In genomic region chr17:42775534-42776098, GRCh38 we compare ENCODE assay signal across 13 cellular contexts. TPM values are rescaled to one million over a fixed set of nuclear protein-coding genes. Genes with fewer than 3 reads are reported as not detected.
DNase-seq lines count a peak whose midpoint lies in the region; ATAC-seq, FAIRE-seq and TF ChIP-seq lines count a peak whose summit lies in the region.
"Had no signal": no experiment of that assay in that cellular context is flagged by ENCODE, and none has a peak within 500 bp of the region (broad histone marks: within the 10 kb centered on the region; RNA-seq: fewer than 3 reads in every experiment).

No MANE protein-coding gene starts in this region.

- H3K9me1 ChIP-seq in endothelial cell of umbilical vein (replicated peaks; ENCODE audit: control insufficient read depth, extremely low read depth, insufficient read depth, low read length) = no peaks in the 10 kb centered on the region

- BruUV-seq in HepG2 (replicated peaks; lab: Mats Ljungman, UMichigan) = no TSS peak
- BruUV-seq in endothelial cell of umbilical vein (replicated peaks; lab: Mats Ljungman, UMichigan) = no TSS peak

- TF ChIP-seq POLR2A in HepG2 (IDR thresholded peaks at IDR 0.05; ENCODE audit: insufficient read depth in 1 of 2, low read depth in 2 of 2, low read length in 2 of 2) (no peak), right lobe of liver (IDR thresholded peaks at IDR 0.05) (no peak), endothelial cell of umbilical vein (IDR thresholded peaks at IDR 0.05; ENCODE audit: low read depth, low read length) (no peak)

- POLR2A ChIA-PET in HepG2 (lab: Yijun Ruan, JAX) (interaction anchor here (0.8 to 8.4 kb wide), 3 partner anchors 14 to 58 kb away, joined by 7 to 278 read pairs (median 53); partner anchors contain the start of genes CNTD1, COA3, PSME3 and RAMP2), endothelial cell of umbilical vein (lab: Charles Lee) (no interaction called here)

- H3K9me3 ChIP-seq in HepG2 (ENCODE audit: low read length) (no peaks in the 10 kb centered on the region), right lobe of liver (no peaks in the 10 kb centered on the region), endothelial cell of umbilical vein (replicated peaks; ENCODE audit: control insufficient read depth, insufficient read depth, low read length) (no peaks in the 10 kb centered on the region), HAP-1 (no peaks in the 10 kb centered on the region)
- H3K9me3 ChIP-seq: esophagus muscularis mucosa, testis had no signal

- intact Hi-C loops in HepG2 (cut with micrococcal nuclease; ENCODE audit: unreplicated experiment) = no loop called here
- intact Hi-C loops in right lobe of liver (cut with DNase I) = no loop called here
- intact Hi-C loops in endothelial cell of umbilical vein (cut with micrococcal nuclease) = loop anchor here (2.0 kb wide), 1 partner anchor 55 kb away; no protein-coding TSS in a partner anchor

- CTCF ChIA-PET in HepG2 (lab: Yijun Ruan, JAX; ENCODE audit: low intra/inter-chr PET ratio, low total read pairs) = no interaction called here
- CTCF ChIA-PET in endothelial cell of umbilical vein (lab: Charles Lee) = interaction anchor here (4.8 kb wide), 1 partner anchor 13 kb away, joined by 53 read pairs; no protein-coding TSS in a partner anchor

- H3K9ac ChIP-seq in HepG2 (ENCODE audit: insufficient read depth, low read depth, low read length) (0 out of 2 replicates have a peak overlapping the region, but pooled peaks have one; percentile 16), endothelial cell of umbilical vein (replicated peaks; ENCODE audit: extremely low read depth, insufficient read depth, low read length) (no peak overlapping the region)

- FAIRE-seq in HepG2 (lab: Jason Lieb, UNC) (no peak), endothelial cell of umbilical vein (lab: Jason Lieb, UNC) (peak; percentile 61)

- peak overlapping the region; percentile 48 for H3K4me2 ChIP-seq in HepG2 (ENCODE audit: low read depth, low read length)
- H3K4me2 ChIP-seq in endothelial cell of umbilical vein (ENCODE audit: insufficient read depth, low read length) = no peak overlapping the region

- WGBS in HepG2 (ENCODE audit: low lambda C conversion rate) = 46% methylated on average over 3 of the region's 3 CpGs
- WGBS in right lobe of liver (ENCODE audit: insufficient coverage, low coverage, low lambda C conversion rate, missing lambda C conversion rate) = 30% methylated on average over 3 of the region's 3 CpGs

- dilution Hi-C loops in endothelial cell of umbilical vein (cut with MboI; ENCODE audit: extremely low pct_ligation_motif_present, low sequenced_read_pairs) = no loop called here

- H3K4me1 ChIP-seq in HepG2 (ENCODE audit: insufficient read depth, low read length) (peaks cover 72% of the 10 kb centered on the region), right lobe of liver (peaks cover 0 to 7% (median 0%) of the 10 kb centered on the region in 4 donors), endothelial cell of umbilical vein (ENCODE audit: control insufficient read depth, extremely low read depth, insufficient read depth, low read length) (peaks cover 30% of the 10 kb centered on the region), HAP-1 (peaks cover 3% of the 10 kb centered on the region; the same call in 1 of the 2 replicates)

- DNase-seq in HepG2 (ENCODE audit: low spot score) = peak; percentile 53
- DNase-seq in right lobe of liver = no peak
- DNase-seq in SIG-M5 (lab: John Stamatoyannopoulos, UW) = peak; percentile 67
- DNase-seq in endothelial cell of umbilical vein (ENCODE audit: low read depth, low spot score) = peak; percentile 21
- DNase-seq in C1 segment of cervical spinal cord (lab: John Stamatoyannopoulos, UW) = no peak
- no peak for DNase-seq in activated CD4-positive, CD25-positive, alpha-beta regulatory T cell treated with anti-CD3 and anti-CD28 coated beads, Interleukin-2, amount 50 U/mL, for 72 hours
- no peak for DNase-seq in HAP-1 (ENCODE audit: low spot score in 2 of 2)
- DNase-seq: activated CD4-positive, alpha-beta memory T cell treated with anti-CD3 and anti-CD28 coated beads, Interleukin-2, amount 10 ng/mL, durations not matched to agents 7 days and 5 days; anterior cingulate cortex; stimulated activated CD4-positive, alpha-beta T cell treated with anti-CD3 and anti-CD28 coated beads, Interleukin-4, amount 100 ng/mL, for 4 hours; testis had no signal

- peaks cover 25% of the 10 kb centered on the region for H3K79me2 ChIP-seq in HepG2 (ENCODE audit: insufficient read depth, low read length)
- no peaks in the 10 kb centered on the region for H3K79me2 ChIP-seq in endothelial cell of umbilical vein (ENCODE audit: control insufficient read depth, insufficient read depth, low read length)

- H3K4me3 ChIP-seq in HepG2 (replicated peaks in 1 of 3; ENCODE audit: insufficient read depth in 1 of 3, low read depth in 2 of 3, low read length in 3 of 3) (no peak overlapping the region), right lobe of liver (no peak overlapping the region), endothelial cell of umbilical vein (replicated peaks in 1 of 3; ENCODE audit: insufficient read depth in 1 of 3, low read depth in 1 of 3, low read length in 3 of 3) (no peak overlapping the region), HAP-1 (no peak overlapping the region)
- H3K4me3 ChIP-seq: esophagus muscularis mucosa, testis had no signal

- TF ChIP-seq RAD21 in HepG2 (CRISPR knock-in tag; IDR thresholded peaks at IDR 0.05) = no peak

- no peaks in the 10 kb centered on the region for H4K20me1 ChIP-seq in HepG2 (ENCODE audit: insufficient read depth, low read length)
- H4K20me1 ChIP-seq in endothelial cell of umbilical vein (replicated peaks; ENCODE audit: control insufficient read depth, extremely low read depth, insufficient read depth, low read length) = no peaks in the 10 kb centered on the region

- H3K27ac ChIP-seq in HepG2 (ENCODE audit: extremely low read length, insufficient read depth, low read length) (peak overlapping the region; percentile 66), right lobe of liver (no peak overlapping the region), endothelial cell of umbilical vein (ENCODE audit: insufficient read depth, low read depth, low read length) (no peak overlapping the region)
- H3K27ac ChIP-seq: esophagus muscularis mucosa, testis had no signal

- H2AFZ ChIP-seq in HepG2 (ENCODE audit: low read length) = no peak overlapping the region
- H2AFZ ChIP-seq in endothelial cell of umbilical vein (ENCODE audit: low read depth, low read length) = no peak overlapping the region

- no peak for ATAC-seq in HepG2
- no peak for ATAC-seq in right lobe of liver
- ATAC-seq in GM18858 (IDR thresholded peaks at IDR 0.05; ENCODE audit: unreplicated experiment) = no peak

- in situ Hi-C loops in HepG2 (cut with HindIII; ENCODE audit: extremely low pct_ligation_motif_present, low pct_unique_long_range_greater_than_20kb) = no loop called here
- in situ Hi-C loops in HAP-1 (cut with MboI; ENCODE audit: low sequenced_read_pairs) = no loop called here

- H3K36me3 ChIP-seq in HepG2 (replicated peaks in 1 of 2; ENCODE audit: control insufficient read depth in 1 of 2, insufficient read depth in 2 of 2, low read length in 2 of 2) (peaks cover 5 to 20% of the 10 kb centered on the region in 2 experiments; a peak in 4 of 5 replicates), right lobe of liver (peaks cover 0 to 36% (median 18%) of the 10 kb centered on the region in 4 donors), endothelial cell of umbilical vein (ENCODE audit: control insufficient read depth in 2 of 2, extremely low read depth in 1 of 2, insufficient read depth in 2 of 2, low read length in 2 of 2) (peaks cover 0 to 8% of the 10 kb centered on the region in 2 experiments), HAP-1 (replicated peaks) (peaks cover 56% of the 10 kb centered on the region)

- H3K27me3 ChIP-seq in HepG2 (ENCODE audit: control insufficient read depth in 1 of 2, insufficient read depth in 2 of 2, low read length in 2 of 2) (no peaks in the 10 kb centered on the region; a peak in 1 of 5 replicates), right lobe of liver (no peaks in the 10 kb centered on the region), endothelial cell of umbilical vein (ENCODE audit: control insufficient read depth in 2 of 2, insufficient read depth in 2 of 2, low read length in 2 of 2) (no peaks in the 10 kb centered on the region), HAP-1 (ENCODE audit: low read depth) (no peaks in the 10 kb centered on the region)
- H3K27me3 ChIP-seq: testis had no signal

- TF ChIP-seq EP300 in HepG2 (IDR thresholded peaks at IDR 0.05; ENCODE audit: low read depth in 2 of 2, low read length in 2 of 2) (peak in 1 of 2 experiments; percentile 50; a peak in 1 of 4 replicates), HepG2 (CRISPR knock-in tag; IDR thresholded peaks at IDR 0.05; ENCODE audit: borderline replicate concordance) (no peak)

- TF ChIP-seq CTCF in HepG2 (CRISPR knock-in tag; IDR thresholded peaks at IDR 0.05) (no peak), right lobe of liver (IDR thresholded peaks at IDR 0.05) (no peak), endothelial cell of umbilical vein (IDR thresholded peaks at IDR 0.05; ENCODE audit: extremely low read depth in 1 of 2, insufficient read depth in 1 of 2, low read depth in 1 of 2, low read length in 2 of 2) (no peak)

RNA-seq across cellular contexts. Expression of gene VPS25, which starts 2.4 kb away (rescaled TPM):
- total RNA-seq in HepG2 (2016; rRNA removed; fragmentation: Illumina TruSeq; extraction: Trizol) = 148 and 161 TPM in 2 replicates
- 37.2 and 42.3 TPM in 2 replicates for total RNA-seq in HepG2 (2016; cell fraction: cytosol; rRNA removed; fragmentation: Illumina TruSeq; extraction: Trizol; ENCODE audit: low read depth)
- total RNA-seq in HepG2 (2016; cell fraction: insoluble cytoplasmic fraction; rRNA removed; fragmentation: Illumina TruSeq; extraction: Trizol) = 159 and 160 TPM in 2 replicates
- 51.4 and 51.5 TPM in 2 replicates for total RNA-seq in HepG2 (2016; cell fraction: membrane; rRNA removed; fragmentation: Illumina TruSeq; extraction: Trizol)
- 115 and 126 TPM in 2 replicates for total RNA-seq in HepG2 (2016; cell fraction: nucleus; rRNA removed; fragmentation: Illumina TruSeq; extraction: Trizol)
- 249 and 270 TPM in 2 replicates for polyA plus RNA-seq in HepG2 (2011; rRNA removed)
- 251 and 262 TPM in 2 replicates for polyA plus RNA-seq in HepG2 (2011; cell fraction: cytosol; rRNA removed)
- polyA plus RNA-seq in HepG2 (2011; cell fraction: nucleus; rRNA removed) = 162 and 166 TPM in 2 replicates
- 100 and 110 TPM in 2 replicates for polyA plus RNA-seq in HepG2 (2012)
- 35.3 and 36.1 TPM in 2 replicates for polyA plus RNA-seq in HepG2 (2016; cell fraction: cytosol; fragmentation: Illumina TruSeq; extraction: Trizol; ENCODE audit: low read depth)
- 177 and 189 TPM in 2 replicates for polyA plus RNA-seq in HepG2 (2016; cell fraction: insoluble cytoplasmic fraction; fragmentation: Illumina TruSeq; extraction: Trizol; ENCODE audit: low read depth)
- polyA plus RNA-seq in HepG2 (2016; cell fraction: membrane; fragmentation: Illumina TruSeq; extraction: Trizol; ENCODE audit: low read depth) = 44.1 and 49.3 TPM in 2 replicates
- polyA plus RNA-seq in HepG2 (2016; cell fraction: nucleus; fragmentation: Illumina TruSeq; extraction: Trizol; ENCODE audit: insufficient read depth, low read depth) = 203 and 214 TPM in 2 replicates
- 122 and 224 TPM in 2 replicates for polyA minus RNA-seq in HepG2 (2011; rRNA and poly(A)+ RNA removed; ENCODE audit: low replicate concordance)
- 39.7 and 45.6 TPM in 2 replicates for polyA minus RNA-seq in HepG2 (2011; cell fraction: cytosol; rRNA and poly(A)+ RNA removed)
- polyA minus RNA-seq in HepG2 (2011; cell fraction: nucleus; rRNA and poly(A)+ RNA removed) = 87.8 and 92.0 TPM in 2 replicates
- 10 to 100 TPM; 28.3 to 47.0 (median 33.6) TPM for total RNA-seq in right lobe of liver
- total RNA-seq in endothelial cell of umbilical vein = 45.0 and 47.1 TPM in 2 replicates
- 86.8 and 107 TPM in 2 replicates for polyA plus RNA-seq in endothelial cell of umbilical vein
- polyA plus RNA-seq in endothelial cell of umbilical vein (2011; cell fraction: cytosol; rRNA removed) = 89.2 and 95.6 TPM in 2 replicates
- 47.0 and 54.4 TPM in 2 replicates for polyA plus RNA-seq in endothelial cell of umbilical vein (2011; cell fraction: nucleus; rRNA removed)
- polyA plus RNA-seq in endothelial cell of umbilical vein (2012) = 47.5 and 51.4 TPM in 2 replicates
- 47.0 and 50.3 TPM in 2 replicates for polyA minus RNA-seq in endothelial cell of umbilical vein
- polyA minus RNA-seq in endothelial cell of umbilical vein (2011; cell fraction: cytosol; rRNA and poly(A)+ RNA removed) = 30.5 TPM
- 16.3 and 21.8 TPM in 2 replicates for polyA minus RNA-seq in endothelial cell of umbilical vein (2011; cell fraction: nucleus; rRNA and poly(A)+ RNA removed)

RNA-seq across cellular contexts. Expression of gene WNK4, which starts 4.8 kb away (rescaled TPM):
- 1.5 and 2.7 TPM in 2 replicates for total RNA-seq in HepG2 (2016; rRNA removed; fragmentation: Illumina TruSeq; extraction: Trizol)
- total RNA-seq in HepG2 (2016; cell fraction: cytosol; rRNA removed; fragmentation: Illumina TruSeq; extraction: Trizol; ENCODE audit: low read depth) = 1.2 and 1.7 TPM in 2 replicates
- total RNA-seq in HepG2 (2016; cell fraction: insoluble cytoplasmic fraction; rRNA removed; fragmentation: Illumina TruSeq; extraction: Trizol) = 2.2 and 2.8 TPM in 2 replicates
- 1.2 and 1.5 TPM in 2 replicates for total RNA-seq in HepG2 (2016; cell fraction: membrane; rRNA removed; fragmentation: Illumina TruSeq; extraction: Trizol)
- total RNA-seq in HepG2 (2016; cell fraction: nucleus; rRNA removed; fragmentation: Illumina TruSeq; extraction: Trizol) = 4.5 and 5.1 TPM in 2 replicates
- 13.7 and 16.9 TPM in 2 replicates for polyA plus RNA-seq in HepG2 (2011; rRNA removed)
- 5.6 and 5.8 TPM in 2 replicates for polyA plus RNA-seq in HepG2 (2011; cell fraction: cytosol; rRNA removed)
- polyA plus RNA-seq in HepG2 (2011; cell fraction: nucleus; rRNA removed) = 85.9 and 88.5 TPM in 2 replicates
- polyA plus RNA-seq in HepG2 (2012) = 23.9 and 27.1 TPM in 2 replicates
- polyA plus RNA-seq in HepG2 (2016; cell fraction: cytosol; fragmentation: Illumina TruSeq; extraction: Trizol; ENCODE audit: low read depth) = 0.60 and 0.64 TPM in 2 replicates
- polyA plus RNA-seq in HepG2 (2016; cell fraction: insoluble cytoplasmic fraction; fragmentation: Illumina TruSeq; extraction: Trizol; ENCODE audit: low read depth) = 2.4 and 3.7 TPM in 2 replicates
- polyA plus RNA-seq in HepG2 (2016; cell fraction: membrane; fragmentation: Illumina TruSeq; extraction: Trizol; ENCODE audit: low read depth) = 1.2 and 1.4 TPM in 2 replicates
- 20.6 and 21.3 TPM in 2 replicates for polyA plus RNA-seq in HepG2 (2016; cell fraction: nucleus; fragmentation: Illumina TruSeq; extraction: Trizol; ENCODE audit: insufficient read depth, low read depth)
- 2.8 and 17.8 TPM in 2 replicates for polyA minus RNA-seq in HepG2 (2011; rRNA and poly(A)+ RNA removed; ENCODE audit: low replicate concordance)
- polyA minus RNA-seq in HepG2 (2011; cell fraction: cytosol; rRNA and poly(A)+ RNA removed) = 7.4 and 8.9 TPM in 2 replicates
- polyA minus RNA-seq in HepG2 (2011; cell fraction: nucleus; rRNA and poly(A)+ RNA removed) = 29.6 and 31.7 TPM in 2 replicates
- total RNA-seq in right lobe of liver = 1 to 10 TPM in 1 of 6 experiments, under 1 TPM in 2, not detected in 3; 0.12 to 1.1 (median 0.22) TPM
- total RNA-seq in endothelial cell of umbilical vein = 1.9 TPM in 2 replicates
- polyA plus RNA-seq in endothelial cell of umbilical vein = 0.48 and 0.84 TPM in 2 replicates
- 0.58 and 0.75 TPM in 2 replicates for polyA plus RNA-seq in endothelial cell of umbilical vein (2011; cell fraction: cytosol; rRNA removed)
- 3.7 and 4.0 TPM in 2 replicates for polyA plus RNA-seq in endothelial cell of umbilical vein (2011; cell fraction: nucleus; rRNA removed)
- 0.60 and 1.7 TPM in 2 replicates for polyA plus RNA-seq in endothelial cell of umbilical vein (2012)
- 1.1 and 1.5 TPM in 2 replicates for polyA minus RNA-seq in endothelial cell of umbilical vein
- polyA minus RNA-seq in endothelial cell of umbilical vein (2011; cell fraction: cytosol; rRNA and poly(A)+ RNA removed) = 1.0 TPM
- polyA minus RNA-seq in endothelial cell of umbilical vein (2011; cell fraction: nucleus; rRNA and poly(A)+ RNA removed) = 0.63 and 3.1 TPM in 2 replicates

RNA-seq across cellular contexts. Expression of gene RAMP2, which starts 14.6 kb away (rescaled TPM):
- total RNA-seq in HepG2 (2016; rRNA removed; fragmentation: Illumina TruSeq; extraction: Trizol) (0.74 and 1.4 TPM in 2 replicates), right lobe of liver (1 to 10 TPM; 1.9 to 9.4 (median 4.4) TPM), endothelial cell of umbilical vein (71.0 and 106 TPM in 2 replicates)
- total RNA-seq in HepG2 (2016; cell fraction: cytosol; rRNA removed; fragmentation: Illumina TruSeq; extraction: Trizol; ENCODE audit: low read depth) = 1.4 and 3.0 TPM in 2 replicates
- total RNA-seq in HepG2 (2016; cell fraction: insoluble cytoplasmic fraction; rRNA removed; fragmentation: Illumina TruSeq; extraction: Trizol) = 1.3 TPM in 2 replicates
- 1.6 and 2.8 TPM in 2 replicates for total RNA-seq in HepG2 (2016; cell fraction: membrane; rRNA removed; fragmentation: Illumina TruSeq; extraction: Trizol)
- 0.56 and 0.81 TPM in 2 replicates for total RNA-seq in HepG2 (2016; cell fraction: nucleus; rRNA removed; fragmentation: Illumina TruSeq; extraction: Trizol)
- polyA plus RNA-seq in HepG2 (2011; rRNA removed) (5.2 and 7.1 TPM in 2 replicates), endothelial cell of umbilical vein (192 and 262 TPM in 2 replicates)
- polyA plus RNA-seq in HepG2 (2011; cell fraction: cytosol; rRNA removed) = 5.4 and 7.0 TPM in 2 replicates
- 2.0 and 2.8 TPM in 2 replicates for polyA plus RNA-seq in HepG2 (2011; cell fraction: nucleus; rRNA removed)
- polyA plus RNA-seq in HepG2 (2012) = 3.9 and 9.6 TPM in 2 replicates
- polyA plus RNA-seq in HepG2 (2016; cell fraction: cytosol; fragmentation: Illumina TruSeq; extraction: Trizol; ENCODE audit: low read depth) = 6.7 and 7.5 TPM in 2 replicates
- 2.2 and 2.4 TPM in 2 replicates for polyA plus RNA-seq in HepG2 (2016; cell fraction: insoluble cytoplasmic fraction; fragmentation: Illumina TruSeq; extraction: Trizol; ENCODE audit: low read depth)
- 4.1 and 6.0 TPM in 2 replicates for polyA plus RNA-seq in HepG2 (2016; cell fraction: membrane; fragmentation: Illumina TruSeq; extraction: Trizol; ENCODE audit: low read depth)
- polyA plus RNA-seq in HepG2 (2016; cell fraction: nucleus; fragmentation: Illumina TruSeq; extraction: Trizol; ENCODE audit: insufficient read depth, low read depth) = 3.0 and 4.8 TPM in 2 replicates
- polyA minus RNA-seq in HepG2 (2011; rRNA and poly(A)+ RNA removed; ENCODE audit: low replicate concordance) = 4.0 TPM in 1 of 2 replicates, not detected in the other
- 1.1 and 1.7 TPM in 2 replicates for polyA minus RNA-seq in HepG2 (2011; cell fraction: cytosol; rRNA and poly(A)+ RNA removed)
- 1.6 TPM in 1 of 2 replicates, not detected in the other for polyA minus RNA-seq in HepG2 (2011; cell fraction: nucleus; rRNA and poly(A)+ RNA removed)
- 115 and 122 TPM in 2 replicates for polyA plus RNA-seq in endothelial cell of umbilical vein (2011; cell fraction: cytosol; rRNA removed)
- polyA plus RNA-seq in endothelial cell of umbilical vein (2011; cell fraction: nucleus; rRNA removed) = 16.0 and 28.9 TPM in 2 replicates
- 26.8 and 43.4 TPM in 2 replicates for polyA plus RNA-seq in endothelial cell of umbilical vein (2012)
- polyA minus RNA-seq in endothelial cell of umbilical vein = 72.9 and 78.0 TPM in 2 replicates
- not detected for polyA minus RNA-seq in endothelial cell of umbilical vein (2011; cell fraction: cytosol; rRNA and poly(A)+ RNA removed)
- 6.3 and 9.4 TPM in 2 replicates for polyA minus RNA-seq in endothelial cell of umbilical vein (2011; cell fraction: nucleus; rRNA and poly(A)+ RNA removed)
- total RNA-seq: activated CD4-positive, alpha-beta memory T cell treated with anti-CD3 and anti-CD28 coated beads, Interleukin-2, amount 10 ng/mL, durations not matched to agents 7 days and 5 days had no signal

RNA-seq across cellular contexts. Expression of gene COA3, which starts 22.9 kb away (rescaled TPM):
- total RNA-seq in HepG2 (2016; rRNA removed; fragmentation: Illumina TruSeq; extraction: Trizol) (202 and 250 TPM in 2 replicates), right lobe of liver (100 to 1,000 TPM in 1 of 6 experiments, 10 to 100 TPM in 5; 50.4 to 118 (median 68.3) TPM), endothelial cell of umbilical vein (56.6 and 57.5 TPM in 2 replicates)
- 66.3 and 72.6 TPM in 2 replicates for total RNA-seq in HepG2 (2016; cell fraction: cytosol; rRNA removed; fragmentation: Illumina TruSeq; extraction: Trizol; ENCODE audit: low read depth)
- total RNA-seq in HepG2 (2016; cell fraction: insoluble cytoplasmic fraction; rRNA removed; fragmentation: Illumina TruSeq; extraction: Trizol) = 201 and 243 TPM in 2 replicates
- 116 TPM in 2 replicates for total RNA-seq in HepG2 (2016; cell fraction: membrane; rRNA removed; fragmentation: Illumina TruSeq; extraction: Trizol)
- total RNA-seq in HepG2 (2016; cell fraction: nucleus; rRNA removed; fragmentation: Illumina TruSeq; extraction: Trizol) = 61.0 and 71.2 TPM in 2 replicates
- polyA plus RNA-seq in HepG2 (2011; rRNA removed) (130 and 133 TPM in 2 replicates), endothelial cell of umbilical vein (126 and 139 TPM in 2 replicates)
- 169 and 174 TPM in 2 replicates for polyA plus RNA-seq in HepG2 (2011; cell fraction: cytosol; rRNA removed)
- 33.2 and 38.8 TPM in 2 replicates for polyA plus RNA-seq in HepG2 (2011; cell fraction: nucleus; rRNA removed)
- polyA plus RNA-seq in HepG2 (2012) = 92.9 and 124 TPM in 2 replicates
- polyA plus RNA-seq in HepG2 (2016; cell fraction: cytosol; fragmentation: Illumina TruSeq; extraction: Trizol; ENCODE audit: low read depth) = 63.6 and 67.4 TPM in 2 replicates
- 218 and 224 TPM in 2 replicates for polyA plus RNA-seq in HepG2 (2016; cell fraction: insoluble cytoplasmic fraction; fragmentation: Illumina TruSeq; extraction: Trizol; ENCODE audit: low read depth)
- polyA plus RNA-seq in HepG2 (2016; cell fraction: membrane; fragmentation: Illumina TruSeq; extraction: Trizol; ENCODE audit: low read depth) = 91.3 and 92.2 TPM in 2 replicates
- polyA plus RNA-seq in HepG2 (2016; cell fraction: nucleus; fragmentation: Illumina TruSeq; extraction: Trizol; ENCODE audit: insufficient read depth, low read depth) = 97.0 and 100 TPM in 2 replicates
- 55.4 and 74.2 TPM in 2 replicates for polyA minus RNA-seq in HepG2 (2011; rRNA and poly(A)+ RNA removed; ENCODE audit: low replicate concordance)
- 26.7 and 29.5 TPM in 2 replicates for polyA minus RNA-seq in HepG2 (2011; cell fraction: cytosol; rRNA and poly(A)+ RNA removed)
- polyA minus RNA-seq in HepG2 (2011; cell fraction: nucleus; rRNA and poly(A)+ RNA removed) = 21.8 and 26.5 TPM in 2 replicates
- polyA plus RNA-seq in endothelial cell of umbilical vein (2011; cell fraction: cytosol; rRNA removed) = 118 and 121 TPM in 2 replicates
- 34.4 and 38.4 TPM in 2 replicates for polyA plus RNA-seq in endothelial cell of umbilical vein (2011; cell fraction: nucleus; rRNA removed)
- polyA plus RNA-seq in endothelial cell of umbilical vein (2012) = 102 and 105 TPM in 2 replicates
- 45.6 and 56.9 TPM in 2 replicates for polyA minus RNA-seq in endothelial cell of umbilical vein
- polyA minus RNA-seq in endothelial cell of umbilical vein (2011; cell fraction: cytosol; rRNA and poly(A)+ RNA removed) = 29.8 TPM
- 11.0 and 16.0 TPM in 2 replicates for polyA minus RNA-seq in endothelial cell of umbilical vein (2011; cell fraction: nucleus; rRNA and poly(A)+ RNA removed)

RNA-seq across cellular contexts. Expression of gene CNTD1, which starts 23.0 kb away (rescaled TPM):
- total RNA-seq in HepG2 (2016; rRNA removed; fragmentation: Illumina TruSeq; extraction: Trizol) (0.11 TPM in 1 of 2 replicates, not detected in the other), right lobe of liver (under 1 TPM in 1 of 6 experiments, not detected in 5; 0.15 TPM), endothelial cell of umbilical vein (not detected in 2 replicates)
- total RNA-seq in HepG2 (2016; cell fraction: cytosol; rRNA removed; fragmentation: Illumina TruSeq; extraction: Trizol; ENCODE audit: low read depth) = not detected in 2 replicates
- total RNA-seq in HepG2 (2016; cell fraction: insoluble cytoplasmic fraction; rRNA removed; fragmentation: Illumina TruSeq; extraction: Trizol) = 0.26 and 0.45 TPM in 2 replicates
- total RNA-seq in HepG2 (2016; cell fraction: membrane; rRNA removed; fragmentation: Illumina TruSeq; extraction: Trizol) = not detected in 2 replicates
- total RNA-seq in HepG2 (2016; cell fraction: nucleus; rRNA removed; fragmentation: Illumina TruSeq; extraction: Trizol) = 0.25 TPM in 1 of 2 replicates, not detected in the other
- polyA plus RNA-seq in HepG2 (2011; rRNA removed) (0.15 and 0.34 TPM in 2 replicates), endothelial cell of umbilical vein (not detected in 2 replicates)
- polyA plus RNA-seq in HepG2 (2011; cell fraction: cytosol; rRNA removed) = 0.16 and 0.17 TPM in 2 replicates
- polyA plus RNA-seq in HepG2 (2011; cell fraction: nucleus; rRNA removed) = 0.17 TPM in 1 of 2 replicates, not detected in the other
- polyA plus RNA-seq in HepG2 (2012) = 1.8 TPM in 2 replicates
- 0.11 TPM in 1 of 2 replicates, not detected in the other for polyA plus RNA-seq in HepG2 (2016; cell fraction: cytosol; fragmentation: Illumina TruSeq; extraction: Trizol; ENCODE audit: low read depth)
- 0.11 and 0.36 TPM in 2 replicates for polyA plus RNA-seq in HepG2 (2016; cell fraction: insoluble cytoplasmic fraction; fragmentation: Illumina TruSeq; extraction: Trizol; ENCODE audit: low read depth)
- 0.15 and 0.41 TPM in 2 replicates for polyA plus RNA-seq in HepG2 (2016; cell fraction: membrane; fragmentation: Illumina TruSeq; extraction: Trizol; ENCODE audit: low read depth)
- 0.77 TPM in 1 of 2 replicates, not detected in the other for polyA plus RNA-seq in HepG2 (2016; cell fraction: nucleus; fragmentation: Illumina TruSeq; extraction: Trizol; ENCODE audit: insufficient read depth, low read depth)
- polyA minus RNA-seq in HepG2 (2011; rRNA and poly(A)+ RNA removed; ENCODE audit: low replicate concordance) = not detected in 2 replicates
- polyA minus RNA-seq in HepG2 (2011; cell fraction: cytosol; rRNA and poly(A)+ RNA removed) = not detected in 2 replicates
- 0.25 TPM in 1 of 2 replicates, not detected in the other for polyA minus RNA-seq in HepG2 (2011; cell fraction: nucleus; rRNA and poly(A)+ RNA removed)
- not detected in 2 replicates for polyA plus RNA-seq in endothelial cell of umbilical vein (2011; cell fraction: cytosol; rRNA removed)
- polyA plus RNA-seq in endothelial cell of umbilical vein (2011; cell fraction: nucleus; rRNA removed) = not detected in 2 replicates
- polyA plus RNA-seq in endothelial cell of umbilical vein (2012) = 0.49 and 0.92 TPM in 2 replicates
- polyA minus RNA-seq in endothelial cell of umbilical vein = not detected in 2 replicates
- not detected for polyA minus RNA-seq in endothelial cell of umbilical vein (2011; cell fraction: cytosol; rRNA and poly(A)+ RNA removed)
- polyA minus RNA-seq in endothelial cell of umbilical vein (2011; cell fraction: nucleus; rRNA and poly(A)+ RNA removed) = not detected in 2 replicates
- total RNA-seq: activated CD4-positive, alpha-beta memory T cell treated with anti-CD3 and anti-CD28 coated beads, Interleukin-2, amount 10 ng/mL, durations not matched to agents 7 days and 5 days had no signal

Comparison
In these comparisons a context has a peak if more than half of its experiments do, and no peak if none do; other contexts are left out.
1. DNase-seq: peak in HepG2 (single experiment), SIG-M5 (single experiment) and endothelial cell of umbilical vein (single experiment); none in right lobe of liver (0 of 3), C1 segment of cervical spinal cord (0 of 14), activated CD4-positive, CD25-positive, alpha-beta regulatory T cell treated with anti-CD3 and anti-CD28 coated beads, Interleukin-2, amount 50 U/mL, for 72 hours (single experiment) and HAP-1 (0 of 2).